Comparison of ENCODE assay signal across 9 cellular contexts in genomic region chr7:108805808-108806397, GRCh38.
DNase-seq lines count a peak whose midpoint lies in the region; ATAC-seq and TF ChIP-seq lines count a peak whose summit lies in the region.
"Had no signal": no experiment of that assay in that cellular context is flagged by ENCODE, and none has a peak within 500 bp of the region (broad histone marks: within the 10 kb centered on the region; RNA-seq: fewer than 3 reads in every experiment).

No MANE protein-coding gene starts in this region.

- WGBS in aorta, 2 donors, result 56 to 58% methylated on average over 6 of the region's 6 CpGs

- peak; percentile 63 for ATAC-seq in GM21619 (IDR thresholded peaks at IDR 0.05; ENCODE audit: unreplicated experiment)
- no peak for ATAC-seq in aorta (ENCODE audit: low FRiP score)

- H3K36me3 ChIP-seq in aorta (ENCODE audit: control insufficient read depth in 1 of 2, insufficient read depth in 2 of 2, low read length in 1 of 2), result no peaks in the 10 kb centered on the region

- H3K9me3 ChIP-seq in aorta (ENCODE audit: control insufficient read depth, low read length), result no peaks in the 10 kb centered on the region

- no peaks in the 10 kb centered on the region for H3K4me1 ChIP-seq in aorta (ENCODE audit: control insufficient read depth in 1 of 2, insufficient read depth in 2 of 2, low read length in 2 of 2)

- DNase-seq in COLO829 (ENCODE audit: low spot score) (peak; percentile 69), NCI-H526 treated with DMSO at 0.1 percent for 48 hours (lab: John Stamatoyannopoulos, UW) (peak; percentile 20), fibroblast of pulmonary artery (ENCODE audit: low read depth) (peak; percentile 72), aorta (no peak), LoVo (ENCODE audit: low spot score) (no peak), mesenteric fat pad (ENCODE audit: low spot score) (no peak), HK-2 (ENCODE audit: unreplicated experiment) (no peak)

- intact Hi-C loops in aorta (cut with DNase I), result no loop called here

- H3K4me3 ChIP-seq in fibroblast of pulmonary artery (replicated peaks; ENCODE audit: low read depth, low read length), result no peak overlapping the region
- H3K4me3 ChIP-seq in aorta (ENCODE audit: low read length in 2 of 2), result no peak overlapping the region

- H3K27ac ChIP-seq in aorta (ENCODE audit: low read depth in 1 of 2, low read length in 2 of 2), result no peak overlapping the region
- H3K27ac ChIP-seq: epithelial cell of prostate had no signal

- no peaks in the 10 kb centered on the region for H3K27me3 ChIP-seq in aorta (ENCODE audit: control insufficient read depth in 1 of 2, insufficient read depth in 2 of 2, low read length in 1 of 2)

- TF ChIP-seq CTCF in fibroblast of pulmonary artery (IDR thresholded peaks at IDR 0.05; ENCODE audit: low read length, missing control alignments), result peak; percentile 76

Comparison
In these comparisons a context has a peak if more than half of its experiments do, and no peak if none do; other contexts are left out.
1. DNase-seq: peak in COLO829 (single experiment), NCI-H526 treated with DMSO at 0.1 percent for 48 hours (single experiment) and fibroblast of pulmonary artery (single experiment); none in aorta (0 of 2), LoVo (single experiment), mesenteric fat pad (single experiment) and HK-2 (single experiment).